1 cellular context compared by ENCODE assay signal in genomic region chr19:20238025-20238623, GRCh38.
TF ChIP-seq lines count a peak whose summit lies in the region.

No MANE protein-coding gene starts in this region.

TF ChIP-seq in K562, 482 proteins besides CTCF, POLR2A, EP300 and RAD21 (continued from another document and continues in another):
- TF ChIP-seq PBX2 (CRISPR knock-in tag; IDR thresholded peaks at IDR 0.05; ENCODE audit: low read depth) = peak; percentile 39; the same call in 1 of the 2 replicates
- 0 out of 2 replicates have a peak, but pooled peaks have one; percentile 27 for TF ChIP-seq PBX2 (tag; conservative IDR thresholded peaks at IDR 0.05; ENCODE audit: low read depth)
- TF ChIP-seq PHF20 (IDR thresholded peaks at IDR 0.05; ENCODE audit: partially characterized antibody) = no peak
- TF ChIP-seq ATF7 (IDR thresholded peaks at IDR 0.05) = no peak
- TF ChIP-seq ARNT (IDR thresholded peaks at IDR 0.05) = no peak
- no peak for TF ChIP-seq KDM2B (CRISPR knock-in tag; IDR thresholded peaks at IDR 0.05)
- no peak for TF ChIP-seq RFX5 (IDR thresholded peaks at IDR 0.05; ENCODE audit: low read depth, low read length)
- no peak for TF ChIP-seq XRCC3 (IDR thresholded peaks at IDR 0.05)
- no peak for TF ChIP-seq GTF2F1 (IDR thresholded peaks at IDR 0.05; ENCODE audit: low read depth, low read length)
- no peak for TF ChIP-seq POU5F1 (IDR thresholded peaks at IDR 0.05; ENCODE audit: borderline replicate concordance, low read depth, low read length, partially characterized antibody)
- no peak for TF ChIP-seq ZNF280B (CRISPR knock-in tag; IDR thresholded peaks at IDR 0.05)
- peak; percentile 24 for TF ChIP-seq HNRNPLL (IDR thresholded peaks at IDR 0.05; ENCODE audit: low read depth, low read length, poor library complexity, severe bottlenecking)
- no peak for TF ChIP-seq ZNF609 (CRISPR knock-in tag; IDR thresholded peaks at IDR 0.05; ENCODE audit: borderline replicate concordance)
- no peak for TF ChIP-seq BRF2 (IDR thresholded peaks at IDR 0.05; ENCODE audit: borderline replicate concordance, insufficient read depth, insufficient read length)
- TF ChIP-seq KAT8 (IDR thresholded peaks at IDR 0.05; ENCODE audit: low read depth) = no peak
- peak; percentile 91 for TF ChIP-seq PKNOX1 (IDR thresholded peaks at IDR 0.05)
- peak; percentile 79 for TF ChIP-seq NFYB (IDR thresholded peaks at IDR 0.05; ENCODE audit: extremely low read depth, insufficient read length)
- no peak for TF ChIP-seq ETV6 (IDR thresholded peaks at IDR 0.05; ENCODE audit: borderline replicate concordance in 1 of 2, low read depth in 2 of 2, low read length in 1 of 2)
- TF ChIP-seq ETV6 (CRISPR knock-in tag; IDR thresholded peaks at IDR 0.05; ENCODE audit: borderline replicate concordance) = no peak
- TF ChIP-seq KDM5B (IDR thresholded peaks at IDR 0.05; ENCODE audit: insufficient replicate concordance, low read depth, low read length) = no peak
- TF ChIP-seq ZNF511 (CRISPR knock-in tag; IDR thresholded peaks at IDR 0.05) = no peak
- no peak for TF ChIP-seq MIER1 (IDR thresholded peaks at IDR 0.05; ENCODE audit: low read depth)
- no peak for TF ChIP-seq ETS2 (tag; IDR thresholded peaks at IDR 0.05; ENCODE audit: borderline replicate concordance, poor library complexity, severe bottlenecking)
- no peak for TF ChIP-seq E2F5 (CRISPR knock-in tag; IDR thresholded peaks at IDR 0.05)
- peak; percentile 54 for TF ChIP-seq FOS (IDR thresholded peaks at IDR 0.05; ENCODE audit: extremely low read depth, insufficient read length)
- TF ChIP-seq ZBTB33 (CRISPR knock-in tag; IDR thresholded peaks at IDR 0.05) = no peak
- no peak for TF ChIP-seq ZNF445 (CRISPR knock-in tag; IDR thresholded peaks at IDR 0.05; ENCODE audit: low read depth)
- no peak for TF ChIP-seq CEBPG (CRISPR knock-in tag; IDR thresholded peaks at IDR 0.05)
- no peak for TF ChIP-seq CEBPG (tag; conservative IDR thresholded peaks at IDR 0.05 in 1 of 2, IDR thresholded peaks at IDR 0.05 in 1 of 2)
- no peak for TF ChIP-seq ARID4B (CRISPR knock-in tag; IDR thresholded peaks at IDR 0.05)
- TF ChIP-seq BACH1 (tag; IDR thresholded peaks at IDR 0.05) = no peak
- no peak for TF ChIP-seq TCFL5 (CRISPR knock-in tag; conservative IDR thresholded peaks at IDR 0.05)
- no peak for TF ChIP-seq IRF1 (CRISPR knock-in tag; IDR thresholded peaks at IDR 0.05; ENCODE audit: borderline replicate concordance)
- no peak for TF ChIP-seq CREM (IDR thresholded peaks at IDR 0.05; ENCODE audit: low read depth)
- TF ChIP-seq ZNF217 (CRISPR knock-in tag; IDR thresholded peaks at IDR 0.05) = no peak
- TF ChIP-seq ZNF174 (CRISPR knock-in tag; IDR thresholded peaks at IDR 0.05) = no peak
- TF ChIP-seq ZBTB34 (CRISPR knock-in tag; IDR thresholded peaks at IDR 0.05) = no peak
- TF ChIP-seq NR4A1 (CRISPR knock-in tag; IDR thresholded peaks at IDR 0.05) = no peak
- TF ChIP-seq NR4A1 (tag; IDR thresholded peaks at IDR 0.05) = no peak
